Comparison of ENCODE assay signal across 8 cellular contexts in the genomic region with DNA sequence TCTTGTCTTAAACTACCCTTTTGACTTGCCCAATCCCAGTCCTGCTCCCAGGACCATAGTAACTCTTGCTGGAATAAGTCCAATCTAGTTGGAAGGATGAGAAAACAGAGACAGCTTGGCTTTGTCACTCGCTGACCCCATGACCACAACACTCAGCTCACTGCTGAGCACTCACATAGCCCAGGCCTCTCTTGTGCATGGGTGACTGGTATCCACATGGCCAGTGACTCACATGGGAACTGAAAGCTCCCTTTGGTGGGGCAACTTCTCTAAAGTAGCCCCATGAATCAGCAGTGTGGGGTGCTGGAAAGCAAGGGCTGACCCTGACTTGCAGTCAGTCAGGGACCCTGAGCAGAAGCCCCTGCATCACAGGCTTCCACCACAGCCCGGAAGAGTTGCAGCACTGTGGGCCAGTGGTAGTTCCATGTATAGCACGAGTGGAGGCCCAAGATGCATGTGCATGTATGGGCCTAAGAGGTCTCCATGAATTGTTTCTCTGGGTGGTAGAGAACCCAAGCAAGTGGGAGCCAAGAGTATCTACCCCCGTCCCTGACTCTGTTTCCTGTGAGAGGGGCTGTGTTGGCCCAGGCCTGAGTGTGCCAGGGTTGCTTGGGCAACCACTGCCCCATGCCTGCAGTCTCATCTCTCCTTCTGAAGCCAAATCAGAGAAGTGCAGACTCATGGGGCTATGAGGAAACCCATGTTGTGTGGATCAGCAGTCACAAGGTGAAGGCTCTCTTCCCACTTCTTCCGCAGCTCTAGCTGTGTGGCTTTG.
DNase-seq lines count a peak whose midpoint lies in the region; ATAC-seq and TF ChIP-seq lines count a peak whose summit lies in the region.

No MANE protein-coding gene starts in this region.

- 54% methylated on average over 2 of the region's 5 CpGs for WGBS in right lobe of liver (ENCODE audit: insufficient coverage, low coverage, low lambda C conversion rate, missing lambda C conversion rate)

- DNase-seq in HK-2 (ENCODE audit: unreplicated experiment) (peak; percentile 65), ascending aorta (ENCODE audit: low spot score in 2 of 2) (peak; percentile 74 to 87), right lobe of liver (peak; percentile 47 to 69 (median 64)), HUDEP-2 (lab: John Stamatoyannopoulos, UW; ENCODE audit: unreplicated experiment in 76 of 76) (no peak)
- no peak for DNase-seq in central memory CD4-positive, alpha-beta T cell

- H3K4me1 ChIP-seq in ACC112 (ENCODE audit: control insufficient read depth, insufficient read depth, low read length, unreplicated experiment) (peaks cover 22% of the 10 kb centered on the region), ascending aorta (no peaks in the 10 kb centered on the region), right lobe of liver (no peaks in the 10 kb centered on the region)

- no peak for TF ChIP-seq CTCF in ascending aorta (IDR thresholded peaks at IDR 0.05)
- TF ChIP-seq CTCF in right lobe of liver (IDR thresholded peaks at IDR 0.05) = no peak

- intact Hi-C loops in ascending aorta (cut with DNase I) = no loop called here
- intact Hi-C loops in right lobe of liver (cut with DNase I) = loop anchor here in 1 of 2 donors (10.0 kb wide), 1 partner anchor 325 kb away; no protein-coding TSS in a partner anchor

- H3K27ac ChIP-seq in ACC112 (ENCODE audit: low read depth, low read length) (peak overlapping the region; percentile 75), ascending aorta (peak overlapping the region in 1 of 2 donors; percentile 23), right lobe of liver (peak overlapping the region in 2 of 3 donors; percentile 33 to 44)

- H3K9me3 ChIP-seq in ascending aorta (no peaks in the 10 kb centered on the region), right lobe of liver (no peaks in the 10 kb centered on the region)

- no peaks in the 10 kb centered on the region for H3K79me2 ChIP-seq in ACC112 (ENCODE audit: control insufficient read depth, insufficient read depth, low read length, unreplicated experiment)

- H3K4me3 ChIP-seq in ACC112 (ENCODE audit: low read depth, low read length) = no peak overlapping the region
- H3K4me3 ChIP-seq in ascending aorta = no peak overlapping the region
- H3K4me3 ChIP-seq in right lobe of liver = no peak overlapping the region

- H3K27me3 ChIP-seq in ACC112 (ENCODE audit: insufficient read depth, low read length) (no peaks in the 10 kb centered on the region), ascending aorta (no peaks in the 10 kb centered on the region), right lobe of liver (no peaks in the 10 kb centered on the region)

- peak; percentile 50 for ATAC-seq in GM18907 (IDR thresholded peaks at IDR 0.05; ENCODE audit: unreplicated experiment)
- ATAC-seq in right lobe of liver = peak; percentile 74 to 78 (median 76)
- ATAC-seq in GM21526 (IDR thresholded peaks at IDR 0.05; ENCODE audit: low FRiP score, unreplicated experiment) = no peak

- H3K36me3 ChIP-seq in ACC112 (ENCODE audit: insufficient read depth, low read length) (no peaks in the 10 kb centered on the region), ascending aorta (no peaks in the 10 kb centered on the region), right lobe of liver (no peaks in the 10 kb centered on the region)

- no peak overlapping the region for H2AFZ ChIP-seq in ACC112 (ENCODE audit: low read length, unreplicated experiment)

- TF ChIP-seq POLR2A in right lobe of liver (IDR thresholded peaks at IDR 0.05) = no peak

Comparison
In these comparisons a context has a peak if more than half of its experiments do, and no peak if none do; other contexts are left out.
1. DNase-seq: peak in HK-2 (single experiment), ascending aorta (2 of 2) and right lobe of liver (3 of 3); none in central memory CD4-positive, alpha-beta T cell (single experiment) and HUDEP-2 (0 of 76).